Comparison of ENCODE assay signal across 8 cellular contexts in genomic region chr17:3636154-3636907, GRCh38. TPM values are rescaled to one million over a fixed set of nuclear protein-coding genes. Genes with fewer than 3 reads are reported as not detected.
DNase-seq lines count a peak whose midpoint lies in the region; ATAC-seq, FAIRE-seq and TF ChIP-seq lines count a peak whose summit lies in the region.

Gene CTNS, plus strand, starts transcription at chr17:3636760. Its CDS starts 3,447 bp downstream, at chr17:3640207.
Gene SHPK, minus strand, starts transcription at chr17:3636250. Its CDS starts 31 bp downstream, at chr17:3636219.

- WGBS in psoas muscle, 3 donors, result 0 to 1% (median 0%) methylated on average over 42 to 68 of the region's 68 CpGs

- ATAC-seq in GM18498 (IDR thresholded peaks at IDR 0.05; ENCODE audit: unreplicated experiment) (peak; percentile 97), HG02938 (IDR thresholded peaks at IDR 0.05; ENCODE audit: unreplicated experiment) (peak; percentile 92), left ventricle myocardium superior (peak; percentile 96), psoas muscle (peak; percentile 92 to 96 (median 94))

- TF ChIP-seq CTCF in psoas muscle (IDR thresholded peaks at IDR 0.05), result peak; percentile 6

- H3K4me3 ChIP-seq in psoas muscle, result peak within 1 kb of the TSS; percentile 78

- peaks cover 31% of the 10 kb centered on the region for H3K4me1 ChIP-seq in psoas muscle

- DNase-seq in NCI-H187 (lab: John Stamatoyannopoulos, UW) (peak; percentile 51 to 87), T-helper 2 cell (peak; percentile 88 to 96 (median 89)), left ventricle myocardium superior (peak; percentile 98), psoas muscle (peak; percentile 97 to 99), urothelium cell line (ENCODE audit: low spot score) (peak; percentile 96)

- peaks cover 0 to 25% of the 10 kb centered on the region in 2 donors for H3K36me3 ChIP-seq in psoas muscle (ENCODE audit: insufficient read depth in 1 of 2, low read depth in 1 of 2)

- H3K9me3 ChIP-seq in psoas muscle, result no peaks in the 10 kb centered on the region

- no peaks in the 10 kb centered on the region for H3K27me3 ChIP-seq in psoas muscle (ENCODE audit: insufficient read depth in 3 of 3, low read length in 2 of 3)

- H3K27ac ChIP-seq in angular gyrus (ENCODE audit: low read depth, low read length), result peak within 1 kb of the TSS; percentile 100
- peak within 1 kb of the TSS; percentile 94 for H3K27ac ChIP-seq in psoas muscle

- FAIRE-seq in urothelium cell line (lab: Jason Lieb, UNC), result peak; percentile 30

- intact Hi-C loops in left ventricle myocardium superior (cut with micrococcal nuclease), result no loop called here
- intact Hi-C loops in psoas muscle (cut with DNase I), result no loop called here

RNA-seq across cellular contexts. Expression of gene CTNS, which starts in this region (rescaled TPM):
- total RNA-seq in left ventricle myocardium superior (7.1 TPM), psoas muscle (10 to 100 TPM; 10.1 to 14.9 (median 11.0) TPM)
- 10 to 100 TPM in 1 of 3 donors, 1 to 10 TPM in 2; 7.3 to 32.7 (median 9.2) TPM for polyA plus RNA-seq in psoas muscle

RNA-seq across cellular contexts. Expression of gene SHPK, which starts in this region (rescaled TPM):
- total RNA-seq in left ventricle myocardium superior, result 5.1 TPM
- total RNA-seq in psoas muscle, result 1 to 10 TPM; 1.7 to 3.8 (median 2.3) TPM
- polyA plus RNA-seq in psoas muscle, result 1 to 10 TPM; 2.0 to 2.5 (median 2.2) TPM

Comparison
In these comparisons a context has a peak if more than half of its experiments do, and no peak if none do; other contexts are left out.
1. Peak in every context shown above with its lines: DNase-seq, ATAC-seq, H3K4me3 ChIP-seq and H3K27ac ChIP-seq.